26 cellular contexts compared by ENCODE assay signal in the genomic region with DNA sequence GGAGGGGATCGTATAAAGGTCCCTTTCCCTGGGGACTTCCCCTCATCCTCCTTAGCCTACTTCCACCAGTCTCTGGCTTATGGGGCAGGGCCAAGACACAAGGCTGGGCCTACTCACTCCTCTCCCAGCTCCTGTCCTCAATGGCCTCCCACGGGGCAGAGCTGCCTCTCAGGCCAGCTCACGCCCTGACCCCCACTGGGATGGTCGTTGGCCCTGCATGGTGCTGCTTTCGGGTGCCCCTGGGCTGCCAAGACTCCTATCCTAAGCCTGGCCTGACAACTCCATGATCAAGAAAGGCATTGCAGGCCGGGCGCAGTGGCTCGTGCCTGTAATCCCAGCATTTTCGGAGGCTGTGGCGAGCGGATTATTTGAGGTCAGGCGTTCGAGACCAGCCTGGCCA.
"Had no signal": no experiment of that assay in that cellular context is flagged by ENCODE, and none has a peak within 500 bp of the region (broad histone marks: within the 10 kb centered on the region; RNA-seq: fewer than 3 reads in every experiment).

No MANE protein-coding gene starts in this region.

- H3K36me3 ChIP-seq: colonic mucosa, pancreas, prostate gland, thyroid gland, vagina had no signal

- H3K4me2 ChIP-seq: smooth muscle cell had no signal

- H3K27me3 ChIP-seq: pancreas, thyroid gland, vagina had no signal

- H3K4me3 ChIP-seq: colonic mucosa, lung, mucosa of descending colon, pancreas, prostate gland, smooth muscle cell, stomach, thyroid gland, upper lobe of left lung, vagina had no signal

- ATAC-seq: activated naive CD4-positive, alpha-beta T cell treated with anti-CD3 and anti-CD28 coated beads, Interleukin-2, amount 50 U/mL, for 72 hours; mucosa of descending colon; pancreas; stimulated activated naive B cell treated with anti-CD40 and anti-IgM and Interleukin-4, amounts not matched to agents 10 μg/mL and 1 μg/mL and 100 μg/mL, for 72 hours had no signal

- DNase-seq: activated CD4-positive, alpha-beta T cell treated with anti-CD3 and anti-CD28 coated beads for 4 hours; activated CD4-positive, alpha-beta T cell treated with anti-CD3 and anti-CD28 coated beads, Interleukin-2, amount 50 U/mL, for 4 hours; activated CD4-positive, CD25-positive, alpha-beta regulatory T cell; activated naive CD4-positive, alpha-beta T cell; activated T-cell treated with anti-CD3 and anti-CD28 coated beads for 4 hours; activated T-cell treated with anti-CD3 and anti-CD28 coated beads, Interleukin-2, amount 50 U/mL, for 72 hours; colonic mucosa; effector CD8-positive, alpha-beta T cell; glutamatergic neuron; hippocampal formation; nephron progenitor cell; retina; stimulated activated CD4-positive, alpha-beta T cell treated with anti-CD3 and anti-CD28 coated beads, Interleukin-15, amount 100 ng/mL, for 24 hours; stimulated activated CD4-positive, alpha-beta T cell treated with anti-CD3 and anti-CD28 coated beads, Interleukin-2, amount 100 ng/mL, for 24 hours; stimulated activated naive B cell treated with anti-CD40 and anti-IgM and Interleukin-4, amounts not matched to agents 10 μg/mL and 1 μg/mL and 100 μg/mL, for 72 hours; stomach; T-helper 1 cell; thyroid gland had no signal

- H3K9me3 ChIP-seq: colonic mucosa, mucosa of descending colon, pancreas, prostate gland, thyroid gland, vagina had no signal

- H3K27ac ChIP-seq: colonic mucosa, pancreas, prostate gland, stomach, thyroid gland, upper lobe of left lung, vagina had no signal
